Comparison of ENCODE assay signal across 21 cellular contexts in the genomic region with DNA sequence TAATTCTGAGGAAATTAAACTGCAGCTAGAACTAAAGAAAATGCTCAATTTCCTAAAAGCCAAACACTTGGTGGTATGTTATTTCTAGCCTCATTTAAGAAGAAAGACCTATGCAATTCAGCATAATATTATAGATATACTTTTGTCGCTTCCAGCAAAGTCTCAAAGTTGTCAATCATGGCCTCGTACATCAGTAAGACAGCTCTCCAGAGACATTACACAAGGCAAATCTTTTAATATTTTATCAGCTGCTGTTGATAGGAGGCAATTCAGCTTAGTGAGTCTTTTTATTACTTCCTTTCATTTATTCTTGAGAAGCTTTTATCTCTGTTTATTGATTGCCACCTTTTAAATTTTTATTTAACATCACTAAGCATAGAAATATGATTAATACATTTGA.
"Had no signal": no experiment of that assay in that cellular context is flagged by ENCODE, and none has a peak within 500 bp of the region (broad histone marks: within the 10 kb centered on the region; RNA-seq: fewer than 3 reads in every experiment).

No MANE protein-coding gene starts in this region.

- H3K9me3 ChIP-seq: colonic mucosa, esophagus squamous epithelium, gastrocnemius medialis, heart right ventricle, left lung, lower lobe of right lung, mucosa of descending colon had no signal

- H3K4me1 ChIP-seq: colonic mucosa, esophagus squamous epithelium, gastrocnemius medialis, heart right ventricle, left lung, lower lobe of right lung had no signal

- H3K27ac ChIP-seq: colonic mucosa, epithelial cell of prostate, esophagus squamous epithelium, gastrocnemius medialis, heart right ventricle, left lung, lower lobe of right lung had no signal

- H3K27me3 ChIP-seq: colonic mucosa, esophagus squamous epithelium, gastrocnemius medialis, heart right ventricle, left lung had no signal

- H3K36me3 ChIP-seq: colonic mucosa, esophagus squamous epithelium, gastrocnemius medialis, heart right ventricle, left lung, lower lobe of right lung had no signal

- H3K4me3 ChIP-seq: colonic mucosa, esophagus squamous epithelium, gastrocnemius medialis, heart right ventricle, left lung, lower lobe of right lung, mucosa of descending colon had no signal

- DNase-seq: colonic mucosa; cortex of kidney; effector CD8-positive, alpha-beta T cell; effector memory CD8-positive, alpha-beta T cell; endodermal cell; erythroblast; esophagus squamous epithelium; foreskin fibroblast; foreskin melanocyte; gastrocnemius medialis; glutamatergic neuron; head of caudate nucleus; heart right ventricle; left cardiac atrium; left lung; left ventricle myocardium superior; lower lobe of right lung; mesenchymal stem cell; mucosa of descending colon; naive B cell had no signal
